In genomic region chr21:38795475-38795874, GRCh38 we compare ENCODE assay signal across 22 cellular contexts.
"Had no signal": no experiment of that assay in that cellular context is flagged by ENCODE, and none has a peak within 500 bp of the region (broad histone marks: within the 10 kb centered on the region; RNA-seq: fewer than 3 reads in every experiment).

No MANE protein-coding gene starts in this region.

- H3K36me3 Mint-ChIP-seq: mesothelial cell of epicardium, type B pancreatic cell had no signal

- H3K4me3 Mint-ChIP-seq: activated CD8-positive, alpha-beta T cell treated with anti-CD3 and anti-CD28 coated beads for 36 hours; endodermal cell; mesothelial cell of epicardium; nephron progenitor cell; stimulated activated naive CD8-positive, alpha-beta T cell treated with anti-CD3 and anti-CD28 coated beads, Interleukin-15, amount 100 ng/mL, for 72 hours; type B pancreatic cell had no signal

- H3K27me3 ChIP-seq: body of pancreas, dorsolateral prefrontal cortex, hepatocyte, suprapubic skin had no signal

- H3K4me3 ChIP-seq: body of pancreas, dorsolateral prefrontal cortex, hepatocyte, lung, suprapubic skin had no signal

- H3K27ac ChIP-seq: body of pancreas, dorsolateral prefrontal cortex, epithelial cell of prostate, suprapubic skin had no signal

- H3K9me3 Mint-ChIP-seq: activated CD8-positive, alpha-beta T cell treated with anti-CD3 and anti-CD28 coated beads for 36 hours; activated T-helper 2 cell treated with anti-CD3 and anti-CD28 coated beads, Interferon-gamma antibody, Interleukin-2, Interleukin-4, amounts not matched to agents 10 μg/mL and 5 μg/mL and 100 μg/mL, durations not matched to agents 14 hours and 24 hours and 36 hours; endodermal cell had no signal

- H3K79me2 ChIP-seq: hepatocyte had no signal

- H3K9me3 ChIP-seq: body of pancreas, suprapubic skin had no signal

- H2AFZ ChIP-seq: hepatocyte had no signal

- H3K36me3 ChIP-seq: suprapubic skin had no signal

- ATAC-seq: activated CD8-positive, alpha-beta T cell treated with anti-CD3 and anti-CD28 coated beads for 36 hours; stimulated activated naive CD8-positive, alpha-beta T cell treated with anti-CD3 and anti-CD28 coated beads, Interleukin-15, amount 100 ng/mL, for 72 hours had no signal

- FAIRE-seq: islet of Langerhans had no signal

- H3K4me2 ChIP-seq: hepatocyte had no signal

- H3K27ac Mint-ChIP-seq: activated CD8-positive, alpha-beta T cell treated with anti-CD3 and anti-CD28 coated beads for 36 hours; activated T-helper 2 cell treated with anti-CD3 and anti-CD28 coated beads, Interferon-gamma antibody, Interleukin-2, Interleukin-4, amounts not matched to agents 10 μg/mL and 5 μg/mL and 100 μg/mL, durations not matched to agents 14 hours and 24 hours and 36 hours; endodermal cell; mesothelial cell of epicardium; nephron progenitor cell; type B pancreatic cell had no signal

- H3K4me1 ChIP-seq: suprapubic skin had no signal

- DNase-seq: activated CD4-positive, alpha-beta T cell treated with anti-CD3 and anti-CD28 coated beads for 48 hours; activated CD4-positive, CD25-positive, alpha-beta regulatory T cell; activated CD8-positive, alpha-beta T cell treated with anti-CD3 and anti-CD28 coated beads for 36 hours; activated naive CD4-positive, alpha-beta T cell treated with Interleukin-2 at 50 U/mL for 16 hours; activated T-cell treated with anti-CD3 and anti-CD28 coated beads, Interleukin-2, amount 50 U/mL, for 1 hour; dorsolateral prefrontal cortex; endodermal cell; foreskin fibroblast; nephron progenitor cell; stimulated activated CD4-positive, alpha-beta T cell treated with anti-CD3 and anti-CD28 coated beads, Interleukin-2, amount 100 ng/mL, for 48 hours; stimulated activated naive CD8-positive, alpha-beta T cell treated with anti-CD3 and anti-CD28 coated beads, Interleukin-15, amount 100 ng/mL, for 72 hours; T-helper 1 cell; T1000 had no signal
